In genomic region chr6:90490030-90490429, GRCh38 we compare ENCODE assay signal across 15 cellular contexts.
DNase-seq lines count a peak whose midpoint lies in the region; ATAC-seq, FAIRE-seq and TF ChIP-seq lines count a peak whose summit lies in the region.
"Had no signal": no experiment of that assay in that cellular context is flagged by ENCODE, and none has a peak within 500 bp of the region (broad histone marks: within the 10 kb centered on the region; RNA-seq: fewer than 3 reads in every experiment).

No MANE protein-coding gene starts in this region.

- no peak overlapping the region for H3K27ac ChIP-seq in right lobe of liver
- H3K27ac ChIP-seq in HepG2 (ENCODE audit: extremely low read length, insufficient read depth, low read length) = no peak overlapping the region
- no peak overlapping the region for H3K27ac ChIP-seq in endothelial cell of umbilical vein (ENCODE audit: insufficient read depth, low read depth, low read length)
- H3K27ac ChIP-seq in mesodermal cell (ENCODE audit: low read depth, low read length, severe bottlenecking) = peak overlapping the region; percentile 37
- no peak overlapping the region for H3K27ac ChIP-seq in OCI-LY7 (ENCODE audit: low read depth, low read length, poor library complexity, severe bottlenecking)
- H3K27ac ChIP-seq in coronary artery = no peak overlapping the region
- H3K27ac ChIP-seq: SJCRH30 had no signal

- H3K4me3 ChIP-seq in right lobe of liver = no peak overlapping the region
- H3K4me3 ChIP-seq in HepG2 (replicated peaks in 1 of 3; ENCODE audit: insufficient read depth in 1 of 3, low read depth in 2 of 3, low read length in 3 of 3) = no peak overlapping the region
- no peak overlapping the region for H3K4me3 ChIP-seq in endothelial cell of umbilical vein (replicated peaks in 1 of 3; ENCODE audit: insufficient read depth in 1 of 3, low read depth in 1 of 3, low read length in 3 of 3)
- H3K4me3 ChIP-seq in mesodermal cell (ENCODE audit: extremely low read depth, insufficient read depth, low read length, poor library complexity, severe bottlenecking) = no peak overlapping the region
- no peak overlapping the region for H3K4me3 ChIP-seq in OCI-LY7 (ENCODE audit: low read depth, low read length, poor library complexity, severe bottlenecking)
- no peak overlapping the region for H3K4me3 ChIP-seq in coronary artery
- H3K4me3 ChIP-seq: SJCRH30 had no signal

- H3K4me2 ChIP-seq in HepG2 (ENCODE audit: low read depth, low read length) (no peak overlapping the region), endothelial cell of umbilical vein (ENCODE audit: insufficient read depth, low read length) (no peak overlapping the region), OCI-LY7 (ENCODE audit: low read length) (no peak overlapping the region)

- CTCF ChIA-PET in HepG2 (lab: Yijun Ruan, JAX; ENCODE audit: low intra/inter-chr PET ratio, low total read pairs) (no interaction called here), endothelial cell of umbilical vein (lab: Charles Lee) (interaction anchor here (0.8 to 3.3 kb wide), 4 partner anchors 11 to 550 kb away, joined by 3 to 21 read pairs (median 11); no protein-coding TSS in a partner anchor), OCI-LY7 (lab: Charles Lee; ENCODE audit: unreplicated experiment) (interaction anchor here (0.7 kb wide), 1 partner anchor 9 kb away, joined by 3 read pairs; no protein-coding TSS in a partner anchor)

- POLR2A ChIA-PET in HepG2 (lab: Yijun Ruan, JAX) (no interaction called here), endothelial cell of umbilical vein (lab: Charles Lee) (interaction anchor here (0.6 kb wide), 1 partner anchor 272 kb away, joined by 3 read pairs; no protein-coding TSS in a partner anchor), OCI-LY7 (lab: Charles Lee) (interaction anchor here (1.1 to 1.3 kb wide), 2 partner anchors 11 to 576 kb away, joined by 3 to 4 read pairs; no protein-coding TSS in a partner anchor)

- H3K9me3 ChIP-seq in right lobe of liver (no peaks in the 10 kb centered on the region), HepG2 (ENCODE audit: low read length) (no peaks in the 10 kb centered on the region), endothelial cell of umbilical vein (replicated peaks; ENCODE audit: control insufficient read depth, insufficient read depth, low read length) (no peaks in the 10 kb centered on the region), mesodermal cell (ENCODE audit: control insufficient read depth, low read length) (peaks cover 9% of the 10 kb centered on the region), OCI-LY7 (ENCODE audit: low read length) (peaks cover 18% of the 10 kb centered on the region; the same call in 1 of the 2 replicates)
- H3K9me3 ChIP-seq: SJCRH30 had no signal

- no peak for FAIRE-seq in HepG2 (lab: Jason Lieb, UNC)
- FAIRE-seq in endothelial cell of umbilical vein (lab: Jason Lieb, UNC) = no peak
- FAIRE-seq: A204.1 had no signal

- TF ChIP-seq EP300 in HepG2 (IDR thresholded peaks at IDR 0.05; ENCODE audit: low read depth in 2 of 2, low read length in 2 of 2) (no peak), HepG2 (CRISPR knock-in tag; IDR thresholded peaks at IDR 0.05; ENCODE audit: borderline replicate concordance) (no peak)

- 68% methylated on average over 2 of the region's 2 CpGs for WGBS in right lobe of liver (ENCODE audit: insufficient coverage, low coverage, low lambda C conversion rate, missing lambda C conversion rate)
- WGBS in HepG2 (ENCODE audit: low lambda C conversion rate) = 45% methylated on average over 2 of the region's 2 CpGs
- WGBS in mesodermal cell (ENCODE audit: insufficient coverage in 2 of 2), 2 experiments = 60 to 83% methylated on average over 2 of the region's 2 CpGs

- H3K9me2 ChIP-seq in OCI-LY7 (ENCODE audit: insufficient read depth, low read length) = no peaks in the 10 kb centered on the region

- no peaks in the 10 kb centered on the region for H3K27me3 ChIP-seq in right lobe of liver
- no peaks in the 10 kb centered on the region; a peak in 1 of 5 replicates for H3K27me3 ChIP-seq in HepG2 (ENCODE audit: control insufficient read depth in 1 of 2, insufficient read depth in 2 of 2, low read length in 2 of 2)
- H3K27me3 ChIP-seq in endothelial cell of umbilical vein (ENCODE audit: control insufficient read depth in 2 of 2, insufficient read depth in 2 of 2, low read length in 2 of 2) = no peaks in the 10 kb centered on the region
- H3K27me3 ChIP-seq: SJCRH30 had no signal

- TF ChIP-seq CTCF in right lobe of liver (IDR thresholded peaks at IDR 0.05) (no peak), HepG2 (CRISPR knock-in tag; IDR thresholded peaks at IDR 0.05) (no peak), endothelial cell of umbilical vein (IDR thresholded peaks at IDR 0.05; ENCODE audit: extremely low read depth in 1 of 2, insufficient read depth in 1 of 2, low read depth in 1 of 2, low read length in 2 of 2) (no peak), OCI-LY7 (conservative IDR thresholded peaks at IDR 0.05; ENCODE audit: low read length) (no peak), coronary artery (IDR thresholded peaks at IDR 0.05) (no peak)

- H3K4me1 ChIP-seq in right lobe of liver = no peaks in the 10 kb centered on the region
- H3K4me1 ChIP-seq in HepG2 (ENCODE audit: insufficient read depth, low read length) = no peaks in the 10 kb centered on the region
- peaks cover 29% of the 10 kb centered on the region for H3K4me1 ChIP-seq in endothelial cell of umbilical vein (ENCODE audit: control insufficient read depth, extremely low read depth, insufficient read depth, low read length)
- H3K4me1 ChIP-seq in mesodermal cell (ENCODE audit: control insufficient read depth, insufficient read depth, low read length, poor library complexity, severe bottlenecking) = peaks cover 15% of the 10 kb centered on the region
- no peaks in the 10 kb centered on the region for H3K4me1 ChIP-seq in OCI-LY7 (ENCODE audit: insufficient read depth, low read length, poor library complexity, severe bottlenecking)

- in situ Hi-C loops in HepG2 (cut with HindIII; ENCODE audit: extremely low pct_ligation_motif_present, low pct_unique_long_range_greater_than_20kb) = loop anchor here (25.0 kb wide), 1 partner anchor 203 kb away; the partner anchor contains the start of gene BACH2

- H2AFZ ChIP-seq in HepG2 (ENCODE audit: low read length) (no peak overlapping the region), endothelial cell of umbilical vein (ENCODE audit: low read depth, low read length) (no peak overlapping the region), OCI-LY7 (ENCODE audit: low read length) (no peak overlapping the region)

- TF ChIP-seq RAD21 in HepG2 (CRISPR knock-in tag; IDR thresholded peaks at IDR 0.05) = no peak

- H4K20me1 ChIP-seq in HepG2 (ENCODE audit: insufficient read depth, low read length) (no peaks in the 10 kb centered on the region), endothelial cell of umbilical vein (replicated peaks; ENCODE audit: control insufficient read depth, extremely low read depth, insufficient read depth, low read length) (no peaks in the 10 kb centered on the region), OCI-LY7 (ENCODE audit: insufficient read depth, low read length) (no peaks in the 10 kb centered on the region)

- ATAC-seq in right lobe of liver (peak; percentile 28 to 54 (median 52)), HepG2 (no peak), HG02678 (IDR thresholded peaks at IDR 0.05; ENCODE audit: unreplicated experiment) (no peak), HG03159 (IDR thresholded peaks at IDR 0.05; ENCODE audit: unreplicated experiment) (no peak)

- DNase-seq in right lobe of liver = no peak
- DNase-seq in HepG2 (ENCODE audit: low spot score) = no peak
- peak; percentile 67 for DNase-seq in endothelial cell of umbilical vein (ENCODE audit: low read depth, low spot score)
- no peak for DNase-seq in OCI-LY7 (ENCODE audit: low spot score)
- no peak for DNase-seq in coronary artery (ENCODE audit: low spot score)
- DNase-seq: C1 segment of cervical spinal cord, DMS 273 treated with DMSO at 0.1 percent for 48 hours, NCI-H1436 treated with DMSO at 0.1 percent for 48 hours, NCI-H2081, NCI-H446 had no signal

- TF ChIP-seq POLR2A in right lobe of liver (IDR thresholded peaks at IDR 0.05) = no peak
- no peak for TF ChIP-seq POLR2A in HepG2 (IDR thresholded peaks at IDR 0.05; ENCODE audit: insufficient read depth in 1 of 2, low read depth in 2 of 2, low read length in 2 of 2)
- TF ChIP-seq POLR2A in endothelial cell of umbilical vein (IDR thresholded peaks at IDR 0.05; ENCODE audit: low read depth, low read length) = no peak

- BruUV-seq in HepG2 (replicated peaks; lab: Mats Ljungman, UMichigan) (no TSS peak), endothelial cell of umbilical vein (replicated peaks; lab: Mats Ljungman, UMichigan) (no TSS peak), OCI-LY7 (replicated peaks; lab: Mats Ljungman, UMichigan) (no TSS peak)

- intact Hi-C loops in right lobe of liver (cut with DNase I) (no loop called here), HepG2 (cut with micrococcal nuclease; ENCODE audit: unreplicated experiment) (no loop called here), endothelial cell of umbilical vein (cut with micrococcal nuclease) (loop anchor here (5.0 kb wide), 2 partner anchors 203 to 483 kb away; no protein-coding TSS in a partner anchor), OCI-LY7 (cut with micrococcal nuclease; ENCODE audit: unreplicated experiment) (no loop called here)

- no peaks in the 10 kb centered on the region for H3K9me1 ChIP-seq in endothelial cell of umbilical vein (replicated peaks; ENCODE audit: control insufficient read depth, extremely low read depth, insufficient read depth, low read length)

- dilution Hi-C loops in endothelial cell of umbilical vein (cut with MboI; ENCODE audit: extremely low pct_ligation_motif_present, low sequenced_read_pairs) = no loop called here

- H3K9ac ChIP-seq in HepG2 (ENCODE audit: insufficient read depth, low read depth, low read length) = no peak overlapping the region
- H3K9ac ChIP-seq in endothelial cell of umbilical vein (replicated peaks; ENCODE audit: extremely low read depth, insufficient read depth, low read length) = no peak overlapping the region

- H3K36me3 ChIP-seq in right lobe of liver (no peaks in the 10 kb centered on the region), HepG2 (replicated peaks in 1 of 2; ENCODE audit: control insufficient read depth in 1 of 2, insufficient read depth in 2 of 2, low read length in 2 of 2) (no peaks in the 10 kb centered on the region), endothelial cell of umbilical vein (ENCODE audit: control insufficient read depth in 2 of 2, extremely low read depth in 1 of 2, insufficient read depth in 2 of 2, low read length in 2 of 2) (no peaks in the 10 kb centered on the region), mesodermal cell (ENCODE audit: control insufficient read depth, insufficient read depth, low read length) (no peaks in the 10 kb centered on the region), OCI-LY7 (ENCODE audit: insufficient read depth, low read length) (no peaks in the 10 kb centered on the region)
- H3K36me3 ChIP-seq: SJCRH30 had no signal

- no peaks in the 10 kb centered on the region for H3K79me2 ChIP-seq in HepG2 (ENCODE audit: insufficient read depth, low read length)
- H3K79me2 ChIP-seq in endothelial cell of umbilical vein (ENCODE audit: control insufficient read depth, insufficient read depth, low read length) = no peaks in the 10 kb centered on the region
- H3K79me2 ChIP-seq in OCI-LY7 (ENCODE audit: insufficient read depth, low read depth, low read length) = no peaks in the 10 kb centered on the region

TF ChIP-seq in endothelial cell of umbilical vein, 7 proteins besides CTCF, POLR2A, EP300 and RAD21 (continues in another document):
- TF ChIP-seq JUN (IDR thresholded peaks at IDR 0.05; ENCODE audit: borderline replicate concordance, insufficient read depth, insufficient read length, low read depth) = no peak

Comparison
In these comparisons a context has a peak if more than half of its experiments do, and no peak if none do; other contexts are left out.
1. ATAC-seq: peak in right lobe of liver (4 of 4); none in HepG2 (single experiment), HG02678 (single experiment) and HG03159 (single experiment).